ENCODE assay signal across 12 cellular contexts in genomic region chr7:42091461-42092229, GRCh38.
DNase-seq lines count a peak whose midpoint lies in the region; ATAC-seq and TF ChIP-seq lines count a peak whose summit lies in the region.
"Had no signal": no experiment of that assay in that cellular context is flagged by ENCODE, and none has a peak within 500 bp of the region (broad histone marks: within the 10 kb centered on the region; RNA-seq: fewer than 3 reads in every experiment).

No MANE protein-coding gene starts in this region.

- peaks cover 7% of the 10 kb centered on the region; the same call in 1 of the 2 replicates for H3K79me2 ChIP-seq in PC-3 (ENCODE audit: low read length)

- WGBS in gastroesophageal sphincter (ENCODE audit: low coverage in 1 of 2), 2 donors, result 14 to 27% methylated on average over 8 to 11 of the region's 22 CpGs

- H3K36me3 ChIP-seq in PC-3 (ENCODE audit: low read depth, low read length) (no peaks in the 10 kb centered on the region), gastroesophageal sphincter (peaks cover 0 to 4% of the 10 kb centered on the region in 2 donors)

- H3K4me1 Mint-ChIP-seq in neural crest cell, result peaks cover 83% of the 10 kb centered on the region
- H3K4me1 Mint-ChIP-seq: central memory CD8-positive, alpha-beta T cell had no signal

- H3K4me2 ChIP-seq in PC-3 (ENCODE audit: low read length), result peak overlapping the region; percentile 38

- no peaks in the 10 kb centered on the region for H3K9me2 ChIP-seq in PC-3 (replicated peaks; ENCODE audit: low read length)

- peak overlapping the region; percentile 43 for H3K27ac Mint-ChIP-seq in neural crest cell (ENCODE audit: unreplicated experiment)

- intact Hi-C loops in PC-3 (cut with micrococcal nuclease), result loop anchor here (1.0 to 5.0 kb wide), 4 partner anchors 13 to 145 kb away; partner anchors contain the start of gene GLI3

- no peaks in the 10 kb centered on the region for H4K20me1 ChIP-seq in PC-3 (ENCODE audit: low read length)

- 0 out of 2 replicates have a peak overlapping the region, but pooled peaks have one; percentile 34 for H2AFZ ChIP-seq in PC-3 (ENCODE audit: low read length)

- CTCF ChIA-PET in PC-3 (lab: Charles Lee), result interaction anchor here (0.6 kb wide), 1 partner anchor 9 kb away, joined by 3 read pairs; no protein-coding TSS in a partner anchor

- POLR2A ChIA-PET in PC-3 (lab: Charles Lee; ENCODE audit: unreplicated experiment), result interaction anchor here (0.6 kb wide), 1 partner anchor 511 kb away, joined by 3 read pairs; no protein-coding TSS in a partner anchor

- no peak for TF ChIP-seq POLR2A in gastroesophageal sphincter (IDR thresholded peaks at IDR 0.05)

- H3K27ac ChIP-seq in PC-3 (ENCODE audit: low read length) (peak overlapping the region; percentile 96), gastroesophageal sphincter (peak overlapping the region in 3 of 4 donors; percentile 57 to 64 (median 63))

- peak; percentile 77 for ATAC-seq in PC-3
- no peak for ATAC-seq in gastroesophageal sphincter

- no peaks in the 10 kb centered on the region for H3K9me3 ChIP-seq in PC-3 (ENCODE audit: low read length)
- H3K9me3 ChIP-seq in gastroesophageal sphincter, result no peaks in the 10 kb centered on the region

- H3K27me3 Mint-ChIP-seq in neural crest cell (ENCODE audit: low read depth), result no peaks in the 10 kb centered on the region
- H3K27me3 Mint-ChIP-seq: central memory CD8-positive, alpha-beta T cell had no signal

- H3K9ac ChIP-seq in PC-3 (ENCODE audit: low read length), result peak overlapping the region; percentile 83

- TF ChIP-seq EP300 in gastroesophageal sphincter (IDR thresholded peaks at IDR 0.05), result no peak

- peak overlapping the region; percentile 43 for H3K4me3 Mint-ChIP-seq in neural crest cell
- H3K4me3 Mint-ChIP-seq: central memory CD8-positive, alpha-beta T cell had no signal

- BruUV-seq in PC-3 (replicated peaks; lab: Mats Ljungman, UMichigan), result TSS peak; percentile 71

- H3K36me3 Mint-ChIP-seq in neural crest cell (ENCODE audit: low read depth), result peaks cover 10% of the 10 kb centered on the region

- no peaks in the 10 kb centered on the region for H3F3A ChIP-seq in PC-3 (ENCODE audit: low read length, unreplicated experiment)

- DNase-seq in DMS153 (lab: John Stamatoyannopoulos, UW) (peak; percentile 71), PC-3 (peak; percentile 81), neural crest cell (ENCODE audit: low read depth, low spot score) (no peak), T-helper 1 cell (no peak), NCI-H2196 treated with DMSO at 0.1 percent for 48 hours (lab: John Stamatoyannopoulos, UW; ENCODE audit: unreplicated experiment) (no peak), T-helper 2 cell (no peak)
- DNase-seq in stimulated activated CD4-positive, alpha-beta T cell treated with anti-CD3 and anti-CD28 coated beads, Interleukin-15, amount 100 ng/mL, for 24 hours, result no peak
- DNase-seq: activated T-cell treated with anti-CD3 and anti-CD28 coated beads, Interleukin-2, amount 50 U/mL, for 1 hour; NCI-H1048; stimulated activated CD4-positive, alpha-beta T cell treated with anti-CD3 and anti-CD28 coated beads, Interleukin-4, amount 100 ng/mL, for 24 hours had no signal

- no peaks in the 10 kb centered on the region for H3K9me3 Mint-ChIP-seq in neural crest cell

- H3K27me3 ChIP-seq in PC-3 (ENCODE audit: low read length) (no peaks in the 10 kb centered on the region), gastroesophageal sphincter (no peaks in the 10 kb centered on the region)

- H3K4me3 ChIP-seq in PC-3 (ENCODE audit: low read length) (no peak overlapping the region), gastroesophageal sphincter (no peak overlapping the region)

- H3K4me1 ChIP-seq in PC-3 (ENCODE audit: insufficient read depth, low read length), result peaks cover 55% of the 10 kb centered on the region
- H3K4me1 ChIP-seq in gastroesophageal sphincter, result peaks cover 0 to 60% (median 20%) of the 10 kb centered on the region in 3 donors

- no peak for TF ChIP-seq CTCF in PC-3 (conservative IDR thresholded peaks at IDR 0.05; ENCODE audit: low read depth, low read length)
- no peak for TF ChIP-seq CTCF in gastroesophageal sphincter (IDR thresholded peaks at IDR 0.05)
- TF ChIP-seq CTCF in neural crest cell (conservative IDR thresholded peaks at IDR 0.05), result no peak

Comparison
In these comparisons a context has a peak if more than half of its experiments do, and no peak if none do; other contexts are left out.
1. DNase-seq: peak in DMS153 (single experiment) and PC-3 (single experiment); none in neural crest cell (single experiment), T-helper 1 cell (0 of 5), NCI-H2196 treated with DMSO at 0.1 percent for 48 hours (single experiment), T-helper 2 cell (0 of 5) and stimulated activated CD4-positive, alpha-beta T cell treated with anti-CD3 and anti-CD28 coated beads, Interleukin-15, amount 100 ng/mL, for 24 hours (single experiment).